Comparison of ENCODE assay signal across 19 cellular contexts in genomic region chr6:2578729-2579128, GRCh38.
DNase-seq lines count a peak whose midpoint lies in the region; ATAC-seq, FAIRE-seq and TF ChIP-seq lines count a peak whose summit lies in the region.
"Had no signal": no experiment of that assay in that cellular context is flagged by ENCODE, and none has a peak within 500 bp of the region (broad histone marks: within the 10 kb centered on the region; RNA-seq: fewer than 3 reads in every experiment).

No MANE protein-coding gene starts in this region.

- H3K4me3 ChIP-seq in GM23248 (no peak overlapping the region), bronchial epithelial cell (ENCODE audit: low read depth, low read length) (no peak overlapping the region), osteoblast (ENCODE audit: insufficient read depth, low read length) (no peak overlapping the region)
- H3K4me3 ChIP-seq in CD8-positive, alpha-beta memory T cell (ENCODE audit: low read length): no peak overlapping the region

- H4K20me1 ChIP-seq in GM23248 (ENCODE audit: insufficient read depth) (no peaks in the 10 kb centered on the region), osteoblast (ENCODE audit: insufficient read depth, low read length) (no peaks in the 10 kb centered on the region)

- H3K36me3 Mint-ChIP-seq in T-cell: no peaks in the 10 kb centered on the region
- H3K36me3 Mint-ChIP-seq in CD8-positive, alpha-beta memory T cell: no peaks in the 10 kb centered on the region

- H3K4me3 Mint-ChIP-seq in T-cell: no peak overlapping the region
- no peak overlapping the region for H3K4me3 Mint-ChIP-seq in CD8-positive, alpha-beta memory T cell
- H3K4me3 Mint-ChIP-seq: B cell; T-helper 2 cell treated with Interferon-gamma antibody and Interleukin-4, amounts not matched to agents 5 μg/mL and 100 μg/mL, for 36 hours had no signal

- H3K27me3 Mint-ChIP-seq in T-cell: peaks cover 22 to 34% of the 10 kb centered on the region in 2 donors
- peaks cover 18 to 60% of the 10 kb centered on the region in 2 donors for H3K27me3 Mint-ChIP-seq in CD8-positive, alpha-beta memory T cell

- H3K27ac ChIP-seq in GM23248: no peak overlapping the region
- H3K27ac ChIP-seq in osteoblast (ENCODE audit: low read depth, low read length): no peak overlapping the region
- H3K27ac ChIP-seq in CD8-positive, alpha-beta memory T cell (ENCODE audit: low read depth, low read length): no peak overlapping the region
- H3K27ac ChIP-seq: parathyroid adenoma had no signal

- 41 to 45% methylated on average over 2 of the region's 2 CpGs for WGBS in GM23248 (ENCODE audit: low coverage in 1 of 2, low lambda C conversion rate in 2 of 2, missing lambda C conversion rate in 2 of 2), 2 experiments

- ATAC-seq in T-cell (replicated peaks in 1 of 4): no peak
- ATAC-seq: stimulated activated naive CD8-positive, alpha-beta T cell treated with anti-CD3 and anti-CD28 coated beads, Interleukin-15, Interleukin-2, amounts not matched to agents 100 U/mL and 50 U/mL, for 24 hours had no signal

- no peaks in the 10 kb centered on the region for H3K36me3 ChIP-seq in GM23248 (ENCODE audit: low read depth)
- no peaks in the 10 kb centered on the region for H3K36me3 ChIP-seq in bronchial epithelial cell (ENCODE audit: control insufficient read depth, insufficient read depth, low read length)
- no peaks in the 10 kb centered on the region for H3K36me3 ChIP-seq in osteoblast (ENCODE audit: insufficient read depth, low read length)
- H3K36me3 ChIP-seq in CD8-positive, alpha-beta memory T cell (ENCODE audit: insufficient read depth, low read length): no peaks in the 10 kb centered on the region

- H3K27me3 ChIP-seq in GM23248 (replicated peaks; ENCODE audit: insufficient read depth) (no peaks in the 10 kb centered on the region), bronchial epithelial cell (ENCODE audit: control insufficient read depth, insufficient read depth, low read length) (no peaks in the 10 kb centered on the region), osteoblast (ENCODE audit: insufficient read depth, low read length) (no peaks in the 10 kb centered on the region)
- no peaks in the 10 kb centered on the region for H3K27me3 ChIP-seq in CD8-positive, alpha-beta memory T cell (ENCODE audit: insufficient read depth, low read length, poor library complexity, severe bottlenecking)

- H3K9ac ChIP-seq in GM23248: no peak overlapping the region
- H3K9ac ChIP-seq: parathyroid adenoma had no signal

- H3K4me2 ChIP-seq in GM23248 (ENCODE audit: unreplicated experiment) (no peak overlapping the region), osteoblast (ENCODE audit: insufficient read depth, low read length) (no peak overlapping the region)

- no peak overlapping the region for H3K27ac Mint-ChIP-seq in T-cell
- no peak overlapping the region for H3K27ac Mint-ChIP-seq in CD8-positive, alpha-beta memory T cell
- H3K27ac Mint-ChIP-seq: B cell; T-helper 2 cell treated with Interferon-gamma antibody and Interleukin-4, amounts not matched to agents 5 μg/mL and 100 μg/mL, for 36 hours had no signal

- H3K9me3 Mint-ChIP-seq in T-cell: peaks cover 0 to 10% (median 7%) of the 10 kb centered on the region in 3 donors
- peaks cover 0 to 14% (median 2%) of the 10 kb centered on the region in 5 donors for H3K9me3 Mint-ChIP-seq in CD8-positive, alpha-beta memory T cell
- H3K9me3 Mint-ChIP-seq: T-helper 2 cell treated with Interferon-gamma antibody and Interleukin-4, amounts not matched to agents 5 μg/mL and 100 μg/mL, for 36 hours had no signal

- FAIRE-seq in bronchial epithelial cell (lab: Jason Lieb, UNC): peak; percentile 23
- FAIRE-seq: kidney had no signal

- no peaks in the 10 kb centered on the region for H3K9me2 ChIP-seq in GM23248 (ENCODE audit: insufficient read depth)

- CTCF ChIA-PET in T-cell (lab: Charles Lee): no interaction called here
- CTCF ChIA-PET in CD8-positive, alpha-beta memory T cell (lab: Charles Lee): no interaction called here

- no peak for TF ChIP-seq CTCF in bronchial epithelial cell (IDR thresholded peaks at IDR 0.05; ENCODE audit: insufficient read depth, low read length, severe bottlenecking)
- no peak for TF ChIP-seq CTCF in osteoblast (IDR thresholded peaks at IDR 0.05; ENCODE audit: extremely low read depth, low read depth, low read length)

- H2AFZ ChIP-seq in GM23248 (peak overlapping the region; percentile 50), osteoblast (ENCODE audit: low read length) (peak overlapping the region; percentile 72)
- H2AFZ ChIP-seq: parathyroid adenoma had no signal

- in situ Hi-C loops in GM23248 (cut with MboI): no loop called here

- no peaks in the 10 kb centered on the region for H3K4me1 Mint-ChIP-seq in T-cell
- no peaks in the 10 kb centered on the region for H3K4me1 Mint-ChIP-seq in CD8-positive, alpha-beta memory T cell
- H3K4me1 Mint-ChIP-seq: B cell had no signal

- H3K9me3 ChIP-seq in GM23248 (ENCODE audit: low read depth) (no peaks in the 10 kb centered on the region), osteoblast (ENCODE audit: low read depth, low read length) (no peaks in the 10 kb centered on the region)
- H3K9me3 ChIP-seq in CD8-positive, alpha-beta memory T cell (ENCODE audit: low read length): no peaks in the 10 kb centered on the region

- DNase-seq in GM23248: peak; percentile 35
- DNase-seq in bronchial epithelial cell (ENCODE audit: low read depth): peak; percentile 79
- peak; percentile 50 for DNase-seq in glomerular endothelial cell (ENCODE audit: extremely low read depth, low read depth, low spot score)
- peak; percentile 34 for DNase-seq in osteoblast (ENCODE audit: insufficient read length, low spot score, missing footprints)
- DNase-seq in NCI-H2196 treated with DMSO at 0.1 percent for 48 hours (lab: John Stamatoyannopoulos, UW; ENCODE audit: unreplicated experiment): no peak
- no peak for DNase-seq in T-cell
- no peak for DNase-seq in NCI-H1105 (lab: John Stamatoyannopoulos, UW)
- DNase-seq in CD8-positive, alpha-beta memory T cell: no peak
- DNase-seq: activated CD4-positive, alpha-beta T cell treated with anti-CD3 and anti-CD28 coated beads for 1 hour; activated CD8-positive, alpha-beta memory T cell treated with anti-CD3 and anti-CD28 coated beads, Interleukin-2, amount 50 U/mL, for 4 hours; activated naive CD4-positive, alpha-beta T cell; effector CD8-positive, alpha-beta T cell; kidney; NCI-H1105 treated with DMSO at 0.1 percent for 48 hours; NCI-H2171 treated with DMSO at 0.1 percent for 48 hours; stimulated activated naive CD8-positive, alpha-beta T cell treated with anti-CD3 and anti-CD28 coated beads, Interleukin-15, Interleukin-2, amounts not matched to agents 100 U/mL and 50 U/mL, for 24 hours had no signal

- H3K79me2 ChIP-seq in GM23248 (ENCODE audit: insufficient read depth) (no peaks in the 10 kb centered on the region), osteoblast (ENCODE audit: insufficient read depth, low read length) (no peaks in the 10 kb centered on the region)
- H3K79me2 ChIP-seq: parathyroid adenoma had no signal

- peaks cover 3% of the 10 kb centered on the region; the same call in 1 of the 2 replicates for H3F3A ChIP-seq in GM23248 (ENCODE audit: insufficient read depth)

- H3K4me1 ChIP-seq in GM23248 (ENCODE audit: insufficient read depth) (peaks cover 13% of the 10 kb centered on the region; the same call in 1 of the 2 replicates), osteoblast (ENCODE audit: insufficient read depth, low read length) (peaks cover 14% of the 10 kb centered on the region)
- H3K4me1 ChIP-seq in CD8-positive, alpha-beta memory T cell (ENCODE audit: insufficient read depth, low read length): no peaks in the 10 kb centered on the region
- H3K4me1 ChIP-seq: parathyroid adenoma had no signal

- POLR2A ChIA-PET in T-cell (lab: Charles Lee): no interaction called here
- POLR2A ChIA-PET in CD8-positive, alpha-beta memory T cell (lab: Charles Lee): no interaction called here

Comparison
In these comparisons a context has a peak if more than half of its experiments do, and no peak if none do; other contexts are left out.
1. DNase-seq: peak in GM23248 (single experiment), bronchial epithelial cell (single experiment), glomerular endothelial cell (single experiment) and osteoblast (single experiment); none in NCI-H2196 treated with DMSO at 0.1 percent for 48 hours (single experiment), T-cell (0 of 34), NCI-H1105 (single experiment) and CD8-positive, alpha-beta memory T cell (0 of 5).